In genomic region chrX:9864011-9864410, GRCh38 we compare ENCODE assay signal across 16 cellular contexts.
DNase-seq lines count a peak whose midpoint lies in the region; ATAC-seq, FAIRE-seq and TF ChIP-seq lines count a peak whose summit lies in the region.
"Had no signal": no experiment of that assay in that cellular context is flagged by ENCODE, and none has a peak within 500 bp of the region (broad histone marks: within the 10 kb centered on the region; RNA-seq: fewer than 3 reads in every experiment).

No MANE protein-coding gene starts in this region.

- no peak for TF ChIP-seq POLR2A in right lobe of liver (IDR thresholded peaks at IDR 0.05)
- TF ChIP-seq POLR2A in HepG2 (IDR thresholded peaks at IDR 0.05; ENCODE audit: insufficient read depth in 1 of 2, low read depth in 2 of 2, low read length in 2 of 2): no peak

- in situ Hi-C loops in HepG2 (cut with HindIII; ENCODE audit: extremely low pct_ligation_motif_present, low pct_unique_long_range_greater_than_20kb): no loop called here

- H2AFZ ChIP-seq in HepG2 (ENCODE audit: low read length): no peak overlapping the region

- H3K27me3 ChIP-seq in right lobe of liver (no peaks in the 10 kb centered on the region), HepG2 (ENCODE audit: control insufficient read depth in 1 of 2, insufficient read depth in 2 of 2, low read length in 2 of 2) (no peaks in the 10 kb centered on the region), endodermal cell (ENCODE audit: control insufficient read depth, insufficient read depth, low read length, poor library complexity, severe bottlenecking) (no peaks in the 10 kb centered on the region)
- H3K27me3 ChIP-seq: Peyer's patch had no signal

- H3K4me3 ChIP-seq in right lobe of liver (no peak overlapping the region), HepG2 (replicated peaks in 1 of 3; ENCODE audit: insufficient read depth in 1 of 3, low read depth in 2 of 3, low read length in 3 of 3) (no peak overlapping the region), endodermal cell (ENCODE audit: low read length) (no peak overlapping the region)
- H3K4me3 ChIP-seq: Peyer's patch had no signal

- TF ChIP-seq CTCF in right lobe of liver (IDR thresholded peaks at IDR 0.05): no peak
- no peak for TF ChIP-seq CTCF in HepG2 (CRISPR knock-in tag; IDR thresholded peaks at IDR 0.05)
- no peak for TF ChIP-seq CTCF in endodermal cell (conservative IDR thresholded peaks at IDR 0.05)
- TF ChIP-seq CTCF in mesothelial cell of epicardium (IDR thresholded peaks at IDR 0.05; ENCODE audit: unreplicated experiment): no peak

- ATAC-seq in right lobe of liver (peak in 3 of 4 donors; percentile 15 to 37 (median 17)), HepG2 (no peak), GM21825 (IDR thresholded peaks at IDR 0.05; ENCODE audit: unreplicated experiment) (no peak)

- H3K9me3 Mint-ChIP-seq in endodermal cell (peaks cover 77% of the 10 kb centered on the region), mesothelial cell of epicardium (peaks cover 22% of the 10 kb centered on the region)

- CTCF ChIA-PET in HepG2 (lab: Yijun Ruan, JAX; ENCODE audit: low intra/inter-chr PET ratio, low total read pairs): no interaction called here

- H3K27ac Mint-ChIP-seq in endodermal cell: no peak overlapping the region
- peak overlapping the region; percentile 27 for H3K27ac Mint-ChIP-seq in mesothelial cell of epicardium
- H3K27ac Mint-ChIP-seq: CD14-positive monocyte had no signal

- H3K4me1 ChIP-seq in right lobe of liver (no peaks in the 10 kb centered on the region), HepG2 (ENCODE audit: insufficient read depth, low read length) (peaks cover 24% of the 10 kb centered on the region), endodermal cell (ENCODE audit: control insufficient read depth, insufficient read depth, low read length) (no peaks in the 10 kb centered on the region)
- H3K4me1 ChIP-seq: Peyer's patch had no signal

- no peak overlapping the region for H3K4me2 ChIP-seq in HepG2 (ENCODE audit: low read depth, low read length)

- H3K4me1 Mint-ChIP-seq in endodermal cell: peaks cover 27% of the 10 kb centered on the region
- H3K4me1 Mint-ChIP-seq in mesothelial cell of epicardium: peaks cover 24% of the 10 kb centered on the region

- no peak overlapping the region for H3K4me3 Mint-ChIP-seq in endodermal cell
- H3K4me3 Mint-ChIP-seq in mesothelial cell of epicardium: no peak overlapping the region
- H3K4me3 Mint-ChIP-seq: CD14-positive monocyte had no signal

- TF ChIP-seq EP300 in HepG2 (IDR thresholded peaks at IDR 0.05; ENCODE audit: low read depth in 2 of 2, low read length in 2 of 2) (no peak), HepG2 (CRISPR knock-in tag; IDR thresholded peaks at IDR 0.05; ENCODE audit: borderline replicate concordance) (no peak)

- no peaks in the 10 kb centered on the region for H3K36me3 ChIP-seq in right lobe of liver
- H3K36me3 ChIP-seq in HepG2 (replicated peaks in 1 of 2; ENCODE audit: control insufficient read depth in 1 of 2, insufficient read depth in 2 of 2, low read length in 2 of 2): no peaks in the 10 kb centered on the region
- no peaks in the 10 kb centered on the region for H3K36me3 ChIP-seq in endodermal cell (ENCODE audit: control insufficient read depth, insufficient read depth, low read length)
- H3K36me3 ChIP-seq: Peyer's patch had no signal

- no peaks in the 10 kb centered on the region for H3K79me2 ChIP-seq in HepG2 (ENCODE audit: insufficient read depth, low read length)

- no peaks in the 10 kb centered on the region for H3K9me3 ChIP-seq in right lobe of liver
- no peaks in the 10 kb centered on the region for H3K9me3 ChIP-seq in HepG2 (ENCODE audit: low read length)
- no peaks in the 10 kb centered on the region for H3K9me3 ChIP-seq in endodermal cell (ENCODE audit: control insufficient read depth, low read length)
- H3K9me3 ChIP-seq: Peyer's patch had no signal

- no peak for FAIRE-seq in HepG2 (lab: Jason Lieb, UNC)

- H4K20me1 ChIP-seq in HepG2 (ENCODE audit: insufficient read depth, low read length): no peaks in the 10 kb centered on the region

- H3K36me3 Mint-ChIP-seq in endodermal cell (ENCODE audit: low read depth) (peaks cover 12% of the 10 kb centered on the region), mesothelial cell of epicardium (no peaks in the 10 kb centered on the region)
- H3K36me3 Mint-ChIP-seq: CD14-positive monocyte had no signal

- TF ChIP-seq RAD21 in HepG2 (CRISPR knock-in tag; IDR thresholded peaks at IDR 0.05): no peak

- no TSS peak for BruUV-seq in HepG2 (replicated peaks; lab: Mats Ljungman, UMichigan)

- POLR2A ChIA-PET in HepG2 (lab: Yijun Ruan, JAX): no interaction called here

- DNase-seq in right lobe of liver: no peak
- DNase-seq in HepG2 (ENCODE audit: low spot score): no peak
- peak; percentile 60 for DNase-seq in endodermal cell
- no peak for DNase-seq in mesothelial cell of epicardium (ENCODE audit: low spot score in 2 of 2, unreplicated experiment in 2 of 2)
- no peak for DNase-seq in DMS153 treated with DMSO at 0.1 percent for 48 hours (lab: John Stamatoyannopoulos, UW; ENCODE audit: unreplicated experiment)
- no peak for DNase-seq in NCI-H774 (lab: John Stamatoyannopoulos, UW)
- DNase-seq: AML-193, DMS79 treated with DMSO at 0.1 percent for 48 hours, MV-4-11, NCI-H1694, NCI-H2081, NCI-H2171, NCI-H524 treated with DMSO at 0.1 percent for 48 hours, Peyer's patch had no signal

- H3K27ac ChIP-seq in right lobe of liver: no peak overlapping the region
- no peak overlapping the region for H3K27ac ChIP-seq in HepG2 (ENCODE audit: extremely low read length, insufficient read depth, low read length)
- H3K27ac ChIP-seq in endodermal cell (ENCODE audit: low read depth, low read length): no peak overlapping the region
- H3K27ac ChIP-seq: Peyer's patch had no signal

- 59% methylated on average over 9 of the region's 10 CpGs for WGBS in right lobe of liver (ENCODE audit: insufficient coverage, low coverage, low lambda C conversion rate, missing lambda C conversion rate)
- 89% methylated on average over 8 of the region's 10 CpGs for WGBS in HepG2 (ENCODE audit: low lambda C conversion rate)
- 75 to 94% methylated on average over 3 to 9 of the region's 10 CpGs for WGBS in endodermal cell (ENCODE audit: insufficient coverage in 1 of 2, insufficient read length in 1 of 2), 2 experiments

- H3K27me3 Mint-ChIP-seq in endodermal cell (ENCODE audit: insufficient read depth): no peaks in the 10 kb centered on the region
- H3K27me3 Mint-ChIP-seq in mesothelial cell of epicardium (ENCODE audit: low read depth): no peaks in the 10 kb centered on the region

- H3K9ac ChIP-seq in HepG2 (ENCODE audit: insufficient read depth, low read depth, low read length): no peak overlapping the region
- H3K9ac ChIP-seq in endodermal cell (ENCODE audit: extremely low read depth, low read length, poor library complexity, severe bottlenecking): no peak overlapping the region

- intact Hi-C loops in right lobe of liver (cut with DNase I): no loop called here
- intact Hi-C loops in HepG2 (cut with micrococcal nuclease; ENCODE audit: unreplicated experiment): no loop called here

TF ChIP-seq in HepG2, 621 proteins besides CTCF, POLR2A, EP300 and RAD21 (continues in another document):
- TF ChIP-seq POGZ (CRISPR knock-in tag; IDR thresholded peaks at IDR 0.05) (no peak), AKAP8 (CRISPR knock-in tag; IDR thresholded peaks at IDR 0.05) (no peak), E2F1 (CRISPR knock-in tag; IDR thresholded peaks at IDR 0.05) (no peak), KDM5B (CRISPR knock-in tag; IDR thresholded peaks at IDR 0.05; ENCODE audit: borderline replicate concordance) (no peak), ZNF263 (CRISPR knock-in tag; IDR thresholded peaks at IDR 0.05) (no peak), ZNF12 (CRISPR knock-in tag; IDR thresholded peaks at IDR 0.05) (no peak), ZNF276 (CRISPR knock-in tag; IDR thresholded peaks at IDR 0.05; ENCODE audit: low read depth) (no peak), SKI (IDR thresholded peaks at IDR 0.05; ENCODE audit: partially characterized antibody) (no peak), ZNF780A (CRISPR knock-in tag; IDR thresholded peaks at IDR 0.05) (no peak), SP1 (IDR thresholded peaks at IDR 0.05) (no peak), SP1 (CRISPR knock-in tag; IDR thresholded peaks at IDR 0.05) (no peak), SMARCE1 (IDR thresholded peaks at IDR 0.05; ENCODE audit: borderline replicate concordance) (no peak)

Comparison
In these comparisons a context has a peak if more than half of its experiments do, and no peak if none do; other contexts are left out.
1. ATAC-seq: peak in right lobe of liver (3 of 4); none in HepG2 (single experiment) and GM21825 (single experiment).